ENCODE assay signal across 8 cellular contexts in genomic region chrX:48972214-48973164, GRCh38. TPM values are rescaled to one million over a fixed set of nuclear protein-coding genes. Genes with fewer than 3 reads are reported as not detected.
A peak's percentile ranks its signal among the peaks of the same experiment; 100 is the strongest.
DNase-seq lines count a peak whose midpoint lies in the region; ATAC-seq, FAIRE-seq and TF ChIP-seq lines count a peak whose summit lies in the region.

No MANE protein-coding gene starts in this region.

- POLR2A ChIA-PET in BJ (lab: Charles Lee) (interaction anchor here (0.5 kb wide), 1 partner anchor 71 kb away, joined by 4 read pairs; the partner anchor contains the start of gene TFE3), Panc1 (lab: Charles Lee) (interaction anchor here (1.0 kb wide), 1 partner anchor 30 kb away, joined by 3 read pairs; the partner anchor contains the start of gene GRIPAP1), K562 (lab: Yijun Ruan, JAX) (interaction anchor here (0.6 to 1.1 kb wide), 8 partner anchors 8 to 202 kb away, joined by 3 to 4 read pairs (median 3); no protein-coding TSS in a partner anchor)

- intact Hi-C loops in Panc1 (cut with micrococcal nuclease; ENCODE audit: unreplicated experiment): loop anchor here (10.0 kb wide), 1 partner anchor 72 kb away; the partner anchor contains the start of gene TFE3
- intact Hi-C loops in K562 (cut with micrococcal nuclease): no loop called here

- H3K9me3 ChIP-seq in Panc1 (ENCODE audit: control insufficient read depth, insufficient read depth, low read depth, low read length): no peaks in the 10 kb centered on the region
- no peaks in the 10 kb centered on the region for H3K9me3 ChIP-seq in K562 (replicated peaks; ENCODE audit: control insufficient read depth, insufficient read depth, low read depth, low read length)
- peaks cover 8% of the 10 kb centered on the region for H3K9me3 ChIP-seq in iPS-18a (ENCODE audit: control insufficient read depth, low read depth, low read length)
- no peaks in the 10 kb centered on the region for H3K9me3 ChIP-seq in smooth muscle cell (replicated peaks; ENCODE audit: low read depth)

- H3F3A ChIP-seq in smooth muscle cell (ENCODE audit: low read depth): no peaks in the 10 kb centered on the region

- H3K4me3 ChIP-seq in BJ (ENCODE audit: low read depth, low read length): peak overlapping the region; percentile 38
- H3K4me3 ChIP-seq in Panc1 (ENCODE audit: low read depth in 2 of 2, low read length in 2 of 2): peak overlapping the region; percentile 40 to 70
- H3K4me3 ChIP-seq in K562: peak overlapping the region; percentile 7
- peak overlapping the region; percentile 58 for H3K4me3 ChIP-seq in iPS-18a (ENCODE audit: low read length)
- peak overlapping the region; percentile 46 for H3K4me3 ChIP-seq in smooth muscle cell

- TF ChIP-seq RAD21 in K562 (CRISPR knock-in tag; conservative IDR thresholded peaks at IDR 0.05 in 1 of 2, IDR thresholded peaks at IDR 0.05 in 1 of 2): peak; percentile 15 to 50; a peak in 2 of 4 replicates

- ATAC-seq in Panc1 (peak; percentile 71), K562 (peak; percentile 88), HG03457 (IDR thresholded peaks at IDR 0.05; ENCODE audit: unreplicated experiment) (no peak)

- TF ChIP-seq POLR2A in K562 (conservative IDR thresholded peaks at IDR 0.05): no peak

- in situ Hi-C loops in Panc1 (cut with HindIII; ENCODE audit: low pct_unique_long_range_greater_than_20kb, low sequenced_read_pairs) (no loop called here), K562 (cut with MboI) (loop anchor here (10.0 kb wide), 1 partner anchor 132 kb away; no protein-coding TSS in a partner anchor)

- TF ChIP-seq CTCF in BJ (IDR thresholded peaks at IDR 0.05; ENCODE audit: insufficient read depth, low read depth, low read length): peak; percentile 65
- TF ChIP-seq CTCF in Panc1 (IDR thresholded peaks at IDR 0.05): peak; percentile 88
- peak; percentile 52 to 84 (median 59) for TF ChIP-seq CTCF in K562 (IDR thresholded peaks at IDR 0.05 in 2 of 3, conservative IDR thresholded peaks at IDR 0.05 in 1 of 3; ENCODE audit: insufficient read depth in 2 of 3, low read depth in 1 of 3, low read length in 3 of 3)
- TF ChIP-seq CTCF in smooth muscle cell (IDR thresholded peaks at IDR 0.05; ENCODE audit: borderline replicate concordance, insufficient read depth, poor library complexity, severe bottlenecking): peak; percentile 46

- DNase-seq in BJ (ENCODE audit: low read depth) (no peak), H4 (ENCODE audit: low spot score) (peak; percentile 21), Panc1 (ENCODE audit: low read depth, low spot score) (no peak), K562 (ENCODE audit: extremely low read depth in 1 of 4, low spot score in 3 of 4) (peak; percentile 67 to 77 (median 74)), smooth muscle cell (lab: John Stamatoyannopoulos, UW; ENCODE audit: unreplicated experiment) (no peak), NCI-H128 (lab: John Stamatoyannopoulos, UW; ENCODE audit: unreplicated experiment) (no peak)

- H2AFZ ChIP-seq in K562 (ENCODE audit: low read depth, low read length): no peak overlapping the region
- no peak overlapping the region for H2AFZ ChIP-seq in smooth muscle cell (ENCODE audit: low read depth)

- H4K20me1 ChIP-seq in K562 (replicated peaks; ENCODE audit: control insufficient read depth, insufficient read depth, low read length) (no peaks in the 10 kb centered on the region), smooth muscle cell (ENCODE audit: low read depth) (no peaks in the 10 kb centered on the region)

- peak; percentile 91 for FAIRE-seq in K562 (lab: Jason Lieb, UNC)

- no peaks in the 10 kb centered on the region for H3K27me3 ChIP-seq in BJ (ENCODE audit: control insufficient read depth, insufficient read depth, low read length)
- H3K27me3 ChIP-seq in Panc1 (ENCODE audit: control insufficient read depth, insufficient read depth, low read length): no peaks in the 10 kb centered on the region
- no peaks in the 10 kb centered on the region for H3K27me3 ChIP-seq in K562 (ENCODE audit: control insufficient read depth in 2 of 2, insufficient read depth in 2 of 2, low read length in 2 of 2)
- H3K27me3 ChIP-seq in iPS-18a (ENCODE audit: control insufficient read depth, insufficient read depth, low read length): no peaks in the 10 kb centered on the region
- H3K27me3 ChIP-seq in smooth muscle cell (ENCODE audit: low read depth): no peaks in the 10 kb centered on the region

- H3K27ac ChIP-seq in Panc1 (ENCODE audit: low read length): peak overlapping the region; percentile 68
- H3K27ac ChIP-seq in K562 (ENCODE audit: extremely low read depth, low read depth, low read length): no peak overlapping the region; the same call in 2 of the 3 replicates
- no peak overlapping the region for H3K27ac ChIP-seq in iPS-18a (ENCODE audit: low read length)
- no peak overlapping the region for H3K27ac ChIP-seq in smooth muscle cell (ENCODE audit: low read depth)

- CTCF ChIA-PET in BJ (lab: Yijun Ruan, JAX): interaction anchor here (0.6 to 2.2 kb wide), 12 partner anchors 10 to 134 kb away, joined by 3 to 9 read pairs (median 4); partner anchors contain the start of genes OTUD5 and TFE3
- CTCF ChIA-PET in Panc1 (lab: Charles Lee): no interaction called here
- CTCF ChIA-PET in K562 (lab: Yijun Ruan, JAX; ENCODE audit: low intra/inter-chr PET ratio): no interaction called here

- H3K79me2 ChIP-seq in K562 (ENCODE audit: control insufficient read depth, insufficient read depth, low read length) (no peaks in the 10 kb centered on the region), smooth muscle cell (ENCODE audit: low read depth) (no peaks in the 10 kb centered on the region)

- peaks cover 12% of the 10 kb centered on the region for H3K36me3 ChIP-seq in BJ (ENCODE audit: control insufficient read depth, insufficient read depth, low read length)
- no peaks in the 10 kb centered on the region for H3K36me3 ChIP-seq in Panc1 (ENCODE audit: control insufficient read depth, insufficient read depth, low read length)
- peaks cover 18% of the 10 kb centered on the region; the same call in 2 of the 3 replicates for H3K36me3 ChIP-seq in K562 (ENCODE audit: control insufficient read depth, insufficient read depth, low read length)
- peaks cover 15% of the 10 kb centered on the region for H3K36me3 ChIP-seq in iPS-18a (ENCODE audit: control insufficient read depth, low read depth, low read length)
- H3K36me3 ChIP-seq in smooth muscle cell (ENCODE audit: low read depth): no peaks in the 10 kb centered on the region

- peak overlapping the region; percentile 48 for H3K4me2 ChIP-seq in K562 (ENCODE audit: insufficient read depth, low read length)
- peak overlapping the region; percentile 87 for H3K4me2 ChIP-seq in smooth muscle cell

- WGBS in K562 (ENCODE audit: insufficient coverage, low coverage, missing lambda C conversion rate): 16% methylated on average over 11 of the region's 13 CpGs
- WGBS in smooth muscle cell (ENCODE audit: low lambda C conversion rate): 43% methylated on average over 13 of the region's 13 CpGs

- H3K9ac ChIP-seq in K562 (ENCODE audit: insufficient read depth in 1 of 2, low read depth in 2 of 2, low read length in 2 of 2) (peak overlapping the region in 1 of 2 experiments; percentile 82; a peak in 2 of 4 replicates), iPS-18a (ENCODE audit: low read length) (no peak overlapping the region), smooth muscle cell (ENCODE audit: low read depth) (no peak overlapping the region)

- BruUV-seq in Panc1 (replicated peaks; lab: Mats Ljungman, UMichigan) (no TSS peak), K562 (replicated peaks; lab: Mats Ljungman, UMichigan) (no TSS peak)

- no peak for TF ChIP-seq EP300 in K562 (IDR thresholded peaks at IDR 0.05; ENCODE audit: low read length)

- H3K4me1 ChIP-seq in Panc1 (ENCODE audit: control insufficient read depth, insufficient read depth, low read length) (no peaks in the 10 kb centered on the region), K562 (replicated peaks in 1 of 2; ENCODE audit: control insufficient read depth in 2 of 2, insufficient read depth in 2 of 2, low read length in 2 of 2) (peaks cover 11 to 27% of the 10 kb centered on the region in 2 experiments; a peak in 4 of 5 replicates), iPS-18a (ENCODE audit: control insufficient read depth, low read depth, low read length) (no peaks in the 10 kb centered on the region), smooth muscle cell (ENCODE audit: low read depth) (no peaks in the 10 kb centered on the region)

- H3K9me1 ChIP-seq in K562 (ENCODE audit: control insufficient read depth, insufficient read depth, low read length): no peaks in the 10 kb centered on the region

RNA-seq across cellular contexts. Expression of gene KCND1, which starts 0.8 kb away (rescaled TPM):
- 0.51 and 0.83 TPM in 2 replicates for polyA plus RNA-seq in BJ (2011; rRNA removed)
- polyA minus RNA-seq in BJ (2011; rRNA and poly(A)+ RNA removed): 0.66 and 1.0 TPM in 2 replicates
- total RNA-seq in H4 (2014; rRNA removed; shearing (Covaris generic)): 0.12 TPM in 1 of 2 replicates, not detected in the other
- total RNA-seq in Panc1 (2021; ENCODE audit: unreplicated experiment): 5.5 TPM
- polyA plus RNA-seq in Panc1 (2012; ENCODE audit: insufficient read length): 8.5 TPM
- 6.1 and 10.2 TPM in 2 replicates for total RNA-seq in K562 (2011; cell fraction: chromatin; rRNA removed; ENCODE audit: low replicate concordance)
- 3.3 and 3.7 TPM in 2 replicates for total RNA-seq in K562 (2011; cell fraction: nucleolus; rRNA removed)
- 4.0 and 5.6 TPM in 2 replicates for total RNA-seq in K562 (2011; cell fraction: nucleoplasm; rRNA removed)
- total RNA-seq in K562 (2014; rRNA removed): 0.20 TPM in 1 of 2 replicates, not detected in the other
- 0.16 and 0.22 TPM in 2 replicates for total RNA-seq in K562 (2014; rRNA removed; fragmentation: Illumina TruSeq; extraction: Trizol)
- total RNA-seq in K562 (2015; rRNA removed; fragmentation: Illumina TruSeq; extraction: Trizol): 0.19 and 0.36 TPM in 2 replicates
- 0.75 and 0.83 TPM in 2 replicates for total RNA-seq in K562 (2021)
- 0.42 and 0.72 TPM in 2 replicates for polyA plus RNA-seq in K562 (2011; rRNA removed)
- 0.31 and 0.49 TPM in 2 replicates for polyA plus RNA-seq in K562 (2011; cell fraction: cytosol; rRNA removed)
- polyA plus RNA-seq in K562 (2011; cell fraction: nucleus; rRNA removed): 5.4 and 6.7 TPM in 2 replicates
- polyA plus RNA-seq in K562 (2012): 0.76 and 3.4 TPM in 2 replicates
- polyA plus RNA-seq in K562 (2014; fragmentation: Illumina TruSeq; extraction: Trizol): 0.78 and 0.83 TPM in 2 replicates
- under 1 TPM; 0.06 to 0.14 TPM for polyA plus RNA-seq in K562 (2014; fragmentation: Nextera tagmentation; extraction: Ambion mirVana)
- polyA plus RNA-seq in K562 (2014; rRNA removed): 0.39 and 0.60 TPM in 2 replicates
- 0.32 and 0.51 TPM in 2 replicates for polyA minus RNA-seq in K562 (2011; rRNA and poly(A)+ RNA removed)
- polyA minus RNA-seq in K562 (2011; cell fraction: cytosol; rRNA and poly(A)+ RNA removed): 0.48 TPM in 1 of 2 replicates, not detected in the other
- polyA minus RNA-seq in K562 (2011; cell fraction: nucleus; rRNA and poly(A)+ RNA removed): 0.67 and 1.00 TPM in 2 replicates
- total RNA-seq in smooth muscle cell: 0.94 and 1.2 TPM in 2 replicates
- polyA plus RNA-seq in smooth muscle cell: 3.0 and 3.3 TPM in 2 replicates

RNA-seq across cellular contexts. Expression of gene OTUD5, which starts 15.1 kb away (rescaled TPM):
- 48.9 and 53.6 TPM in 2 replicates for polyA plus RNA-seq in BJ (2011; rRNA removed)
- 32.2 and 40.1 TPM in 2 replicates for polyA minus RNA-seq in BJ (2011; rRNA and poly(A)+ RNA removed)
- total RNA-seq in H4 (2014; rRNA removed; shearing (Covaris generic)): 22.3 and 34.2 TPM in 2 replicates
- 59.5 TPM for total RNA-seq in Panc1 (2021; ENCODE audit: unreplicated experiment)
- polyA plus RNA-seq in Panc1 (2012; ENCODE audit: insufficient read length): 102 TPM
- total RNA-seq in K562 (2011; cell fraction: chromatin; rRNA removed; ENCODE audit: low replicate concordance): 120 and 216 TPM in 2 replicates
- 104 TPM in 2 replicates for total RNA-seq in K562 (2011; cell fraction: nucleolus; rRNA removed)
- total RNA-seq in K562 (2011; cell fraction: nucleoplasm; rRNA removed): 75.4 and 94.3 TPM in 2 replicates
- total RNA-seq in K562 (2014; rRNA removed): 59.0 and 62.6 TPM in 2 replicates
- total RNA-seq in K562 (2014; rRNA removed; fragmentation: Illumina TruSeq; extraction: Trizol): 34.1 and 37.5 TPM in 2 replicates
- total RNA-seq in K562 (2015; rRNA removed; fragmentation: Illumina TruSeq; extraction: Trizol): 38.3 and 38.7 TPM in 2 replicates
- total RNA-seq in K562 (2021): 87.0 and 93.0 TPM in 2 replicates
- polyA plus RNA-seq in K562 (2011; rRNA removed): 97.4 and 102 TPM in 2 replicates
- polyA plus RNA-seq in K562 (2011; cell fraction: cytosol; rRNA removed): 65.4 and 83.9 TPM in 2 replicates
- 206 and 253 TPM in 2 replicates for polyA plus RNA-seq in K562 (2011; cell fraction: nucleus; rRNA removed)
- polyA plus RNA-seq in K562 (2012): 78.2 and 87.9 TPM in 2 replicates
- 86.9 and 99.8 TPM in 2 replicates for polyA plus RNA-seq in K562 (2014; fragmentation: Illumina TruSeq; extraction: Trizol)
- 1 to 10 TPM; 3.6 to 5.5 TPM for polyA plus RNA-seq in K562 (2014; fragmentation: Nextera tagmentation; extraction: Ambion mirVana)
- 80.4 and 87.7 TPM in 2 replicates for polyA plus RNA-seq in K562 (2014; rRNA removed)
- polyA minus RNA-seq in K562 (2011; rRNA and poly(A)+ RNA removed): 73.1 and 111 TPM in 2 replicates
- 52.2 and 59.6 TPM in 2 replicates for polyA minus RNA-seq in K562 (2011; cell fraction: cytosol; rRNA and poly(A)+ RNA removed)
- polyA minus RNA-seq in K562 (2011; cell fraction: nucleus; rRNA and poly(A)+ RNA removed): 25.6 and 31.1 TPM in 2 replicates
- total RNA-seq in smooth muscle cell: 30.7 and 36.1 TPM in 2 replicates
- 55.1 and 62.1 TPM in 2 replicates for polyA plus RNA-seq in smooth muscle cell

RNA-seq across cellular contexts. Expression of gene GRIPAP1, which starts 29.6 kb away (rescaled TPM):
- polyA plus RNA-seq in BJ (2011; rRNA removed) (23.4 and 23.5 TPM in 2 replicates), K562 (2011; rRNA removed) (28.8 and 31.9 TPM in 2 replicates), K562 (2014; fragmentation: Illumina TruSeq; extraction: Trizol) (27.3 and 31.0 TPM in 2 replicates), K562 (2014; fragmentation: Nextera tagmentation; extraction: Ambion mirVana) (1 to 10 TPM; 4.1 to 4.6 TPM), K562 (2014; rRNA removed) (41.6 and 42.4 TPM in 2 replicates), smooth muscle cell (14.9 and 20.2 TPM in 2 replicates)
- 9.6 and 15.1 TPM in 2 replicates for polyA minus RNA-seq in BJ (2011; rRNA and poly(A)+ RNA removed)
- total RNA-seq in H4 (2014; rRNA removed; shearing (Covaris generic)): 15.3 and 15.9 TPM in 2 replicates
- total RNA-seq in Panc1 (2021; ENCODE audit: unreplicated experiment) (51.0 TPM), K562 (2014; rRNA removed) (21.7 and 24.0 TPM in 2 replicates), K562 (2014; rRNA removed; fragmentation: Illumina TruSeq; extraction: Trizol) (15.3 and 16.2 TPM in 2 replicates), K562 (2015; rRNA removed; fragmentation: Illumina TruSeq; extraction: Trizol) (18.4 and 20.8 TPM in 2 replicates), K562 (2021) (27.4 and 37.5 TPM in 2 replicates), smooth muscle cell (10.0 and 13.9 TPM in 2 replicates)
- 45.7 TPM for polyA plus RNA-seq in Panc1 (2012; ENCODE audit: insufficient read length)
- total RNA-seq in K562 (2011; cell fraction: chromatin; rRNA removed; ENCODE audit: low replicate concordance): 195 and 197 TPM in 2 replicates
- total RNA-seq in K562 (2011; cell fraction: nucleolus; rRNA removed): 52.9 and 55.0 TPM in 2 replicates
- total RNA-seq in K562 (2011; cell fraction: nucleoplasm; rRNA removed): 112 and 180 TPM in 2 replicates
- polyA plus RNA-seq in K562 (2011; cell fraction: cytosol; rRNA removed): 15.3 and 19.5 TPM in 2 replicates
- 159 and 162 TPM in 2 replicates for polyA plus RNA-seq in K562 (2011; cell fraction: nucleus; rRNA removed)
- polyA plus RNA-seq in K562 (2012): 26.9 and 43.0 TPM in 2 replicates
- polyA minus RNA-seq in K562 (2011; rRNA and poly(A)+ RNA removed): 26.0 and 41.0 TPM in 2 replicates
- polyA minus RNA-seq in K562 (2011; cell fraction: cytosol; rRNA and poly(A)+ RNA removed): 7.2 and 8.1 TPM in 2 replicates
- polyA minus RNA-seq in K562 (2011; cell fraction: nucleus; rRNA and poly(A)+ RNA removed): 21.1 and 50.1 TPM in 2 replicates

RNA-seq across cellular contexts. Expression of gene PIM2, which starts 53.7 kb away (rescaled TPM):
- polyA plus RNA-seq in BJ (2011; rRNA removed) (5.6 and 8.0 TPM in 2 replicates), K562 (2011; rRNA removed) (161 and 197 TPM in 2 replicates), K562 (2014; fragmentation: Illumina TruSeq; extraction: Trizol) (187 and 191 TPM in 2 replicates), K562 (2014; fragmentation: Nextera tagmentation; extraction: Ambion mirVana) (10 to 100 TPM; 67.6 to 91.4 TPM), K562 (2014; rRNA removed) (101 and 102 TPM in 2 replicates), smooth muscle cell (7.4 and 8.7 TPM in 2 replicates)
- polyA minus RNA-seq in BJ (2011; rRNA and poly(A)+ RNA removed): 4.5 and 5.9 TPM in 2 replicates
- total RNA-seq in H4 (2014; rRNA removed; shearing (Covaris generic)): 10.8 and 11.9 TPM in 2 replicates
- total RNA-seq in Panc1 (2021; ENCODE audit: unreplicated experiment) (52.6 TPM), K562 (2014; rRNA removed) (110 and 140 TPM in 2 replicates), K562 (2014; rRNA removed; fragmentation: Illumina TruSeq; extraction: Trizol) (101 and 103 TPM in 2 replicates), K562 (2015; rRNA removed; fragmentation: Illumina TruSeq; extraction: Trizol) (104 and 108 TPM in 2 replicates), K562 (2021) (138 and 147 TPM in 2 replicates), smooth muscle cell (7.6 and 9.4 TPM in 2 replicates)
- polyA plus RNA-seq in Panc1 (2012; ENCODE audit: insufficient read length): 28.1 TPM
- 237 and 416 TPM in 2 replicates for total RNA-seq in K562 (2011; cell fraction: chromatin; rRNA removed; ENCODE audit: low replicate concordance)
- 275 and 304 TPM in 2 replicates for total RNA-seq in K562 (2011; cell fraction: nucleolus; rRNA removed)
- 289 and 300 TPM in 2 replicates for total RNA-seq in K562 (2011; cell fraction: nucleoplasm; rRNA removed)
- 177 and 205 TPM in 2 replicates for polyA plus RNA-seq in K562 (2011; cell fraction: cytosol; rRNA removed)
- 230 and 303 TPM in 2 replicates for polyA plus RNA-seq in K562 (2011; cell fraction: nucleus; rRNA removed)
- 122 and 192 TPM in 2 replicates for polyA plus RNA-seq in K562 (2012)
- polyA minus RNA-seq in K562 (2011; rRNA and poly(A)+ RNA removed): 101 and 109 TPM in 2 replicates
- polyA minus RNA-seq in K562 (2011; cell fraction: cytosol; rRNA and poly(A)+ RNA removed): 72.5 and 90.1 TPM in 2 replicates
- polyA minus RNA-seq in K562 (2011; cell fraction: nucleus; rRNA and poly(A)+ RNA removed): 79.4 and 90.6 TPM in 2 replicates

Comparison
In these comparisons a context has a peak if more than half of its experiments do, and no peak if none do; other contexts are left out.
1. DNase-seq: peak in H4 (single experiment) and K562 (4 of 4); none in BJ (single experiment), Panc1 (single experiment), smooth muscle cell (single experiment) and NCI-H128 (single experiment).
2. H3K4me3 ChIP-seq: peak in every context shown above with its lines; median percentile 58 in iPS-18a; 55 in Panc1; 46 in smooth muscle cell; 38 in BJ; 7 in K562.
3. Peak in every context shown above with its lines, with median percentiles within 50 percentile points of each other: CTCF ChIP-seq.